In genomic region chr6:31356946-31357466, GRCh38 we compare ENCODE assay signal across 8 cellular contexts. TPM values are rescaled to one million over a fixed set of nuclear protein-coding genes. Genes with fewer than 3 reads are reported as not detected.
DNase-seq lines count a peak whose midpoint lies in the region; ATAC-seq lines count a peak whose summit lies in the region.

HLA-B (minus strand) TSS chr6:31357179; CDS start chr6:31357158, 21 bp downstream.

- H3K27me3 Mint-ChIP-seq in activated naive CD4-positive, alpha-beta T cell treated with anti-CD3 and anti-CD28 coated beads, Interleukin-2, amount 50 U/mL, for 24 hours: no peaks in the 10 kb centered on the region

- peaks cover 27% of the 10 kb centered on the region for H3K36me3 Mint-ChIP-seq in activated naive CD4-positive, alpha-beta T cell treated with anti-CD3 and anti-CD28 coated beads, Interleukin-2, amount 50 U/mL, for 24 hours

- DNase-seq in D341Med (ENCODE audit: low spot score) (peak; percentile 76), HT-29 (ENCODE audit: low spot score) (peak; percentile 20), SK-MEL-5 (ENCODE audit: low read depth, low spot score) (peak; percentile 83), glomerular endothelial cell (ENCODE audit: extremely low read depth, low read depth, low spot score) (peak; percentile 18), non-pigmented ciliary epithelial cell (ENCODE audit: low read depth) (peak; percentile 43), superior temporal gyrus (ENCODE audit: extremely low spot score) (peak; percentile 87)

- peak; percentile 70 for ATAC-seq in GM21367 (IDR thresholded peaks at IDR 0.05; ENCODE audit: unreplicated experiment)

- H3K4me1 Mint-ChIP-seq in activated naive CD4-positive, alpha-beta T cell treated with anti-CD3 and anti-CD28 coated beads, Interleukin-2, amount 50 U/mL, for 24 hours: peaks cover 63% of the 10 kb centered on the region

- H3K4me3 Mint-ChIP-seq in activated naive CD4-positive, alpha-beta T cell treated with anti-CD3 and anti-CD28 coated beads, Interleukin-2, amount 50 U/mL, for 24 hours: peak within 1 kb of the TSS; percentile 97

- no peaks in the 10 kb centered on the region for H3K9me3 Mint-ChIP-seq in activated naive CD4-positive, alpha-beta T cell treated with anti-CD3 and anti-CD28 coated beads, Interleukin-2, amount 50 U/mL, for 24 hours

- in situ Hi-C loops in SK-MEL-5 (cut with HindIII; ENCODE audit: low pct_unique_long_range_greater_than_20kb, low sequenced_read_pairs): no loop called here

- peak within 1 kb of the TSS; percentile 98 for H3K27ac Mint-ChIP-seq in activated naive CD4-positive, alpha-beta T cell treated with anti-CD3 and anti-CD28 coated beads, Interleukin-2, amount 50 U/mL, for 24 hours

RNA-seq across cellular contexts. Expression of gene HLA-B, which starts in this region (rescaled TPM):
- total RNA-seq in HT-29 (2014; rRNA removed; shearing (Covaris generic)): 15.3 and 19.8 TPM in 2 replicates
- 179 and 192 TPM in 2 replicates for total RNA-seq in SK-MEL-5 (2014; rRNA removed; shearing (Covaris generic))
- polyA plus RNA-seq in SK-MEL-5 (2015; cell fraction: cytosol; rRNA removed): 367 and 388 TPM in 2 replicates
- 235 and 246 TPM in 2 replicates for polyA plus RNA-seq in SK-MEL-5 (2015; cell fraction: nucleus; rRNA removed)
- total RNA-seq in glomerular endothelial cell: 1,037 and 2,213 TPM in 2 replicates

Comparison
In these comparisons a context has a peak if more than half of its experiments do, and no peak if none do; other contexts are left out.
1. Peak in every context shown above with its lines: DNase-seq and ATAC-seq.
2. DNase-seq: peak in every context shown above with its lines; median percentile 87 in superior temporal gyrus; 83 in SK-MEL-5; 76 in D341Med; 43 in non-pigmented ciliary epithelial cell; 20 in HT-29; 18 in glomerular endothelial cell.